Comparison of ENCODE assay signal across 21 cellular contexts in the genomic region with DNA sequence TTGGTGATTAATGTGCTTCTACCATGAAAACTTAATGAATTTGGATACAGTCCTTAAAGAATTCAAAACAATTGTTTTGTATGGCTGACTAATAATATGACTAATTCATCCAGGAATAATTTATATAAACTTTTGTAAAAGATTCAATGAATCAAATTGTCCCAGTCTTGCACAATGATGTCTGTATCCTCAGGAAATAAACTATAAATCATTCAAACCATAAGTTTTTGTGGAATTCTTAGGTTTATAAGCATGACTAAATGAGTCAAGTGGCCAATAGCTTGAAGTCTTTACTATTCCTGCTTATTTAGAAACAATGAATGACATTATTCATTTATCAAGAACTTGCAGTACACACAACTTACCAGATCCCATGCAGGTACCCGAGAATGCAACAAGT.
DNase-seq lines count a peak whose midpoint lies in the region; ATAC-seq and TF ChIP-seq lines count a peak whose summit lies in the region.
"Had no signal": no experiment of that assay in that cellular context is flagged by ENCODE, and none has a peak within 500 bp of the region (broad histone marks: within the 10 kb centered on the region; RNA-seq: fewer than 3 reads in every experiment).

No MANE protein-coding gene starts in this region.

- no peak overlapping the region for H3K18ac ChIP-seq in H9 (ENCODE audit: insufficient read length, low read depth, low read length)

- H4K8ac ChIP-seq in H9 (replicated peaks; ENCODE audit: insufficient read length, low read depth, low read length) = no peak overlapping the region

- TF ChIP-seq POLR2A in heart left ventricle (IDR thresholded peaks at IDR 0.05) = no peak

- H3K9me3 ChIP-seq in GM23248 (ENCODE audit: low read depth) = no peaks in the 10 kb centered on the region
- H3K9me3 ChIP-seq in adipocyte (ENCODE audit: control insufficient read depth, low read length) = no peaks in the 10 kb centered on the region
- H3K9me3 ChIP-seq in H9 (ENCODE audit: control insufficient read depth, low read depth, low read length) = no peaks in the 10 kb centered on the region
- H3K9me3 ChIP-seq in heart left ventricle = no peaks in the 10 kb centered on the region
- H3K9me3 ChIP-seq: ascending aorta, lower lobe of right lung, MG63 had no signal

- H3K14ac ChIP-seq in H9 (ENCODE audit: insufficient read depth, low read length) = no peak overlapping the region

- H3K4me2 ChIP-seq in GM23248 (ENCODE audit: unreplicated experiment) = peak overlapping the region; percentile 44
- H3K4me2 ChIP-seq in H9 (ENCODE audit: insufficient read depth, insufficient read length, low read length) = no peak overlapping the region

- no peaks in the 10 kb centered on the region for H3K23me2 ChIP-seq in H9 (ENCODE audit: insufficient read length, low read depth, low read length, poor library complexity, severe bottlenecking)

- H2BK5ac ChIP-seq in H9 (ENCODE audit: insufficient read length, low read length) = no peak overlapping the region

- POLR2A ChIA-PET in AG04449 (lab: Yijun Ruan, JAX) = no interaction called here

- no peaks in the 10 kb centered on the region for H3K4me1 Mint-ChIP-seq in H9
- H3K4me1 Mint-ChIP-seq: CD8-positive, alpha-beta memory T cell; stimulated activated naive CD8-positive, alpha-beta T cell treated with anti-CD3 and anti-CD28 coated beads, Interleukin-15, amount 100 ng/mL, for 72 hours had no signal

- 33 to 39% methylated on average over 1 of the region's 1 CpG for WGBS in GM23248 (ENCODE audit: low coverage in 1 of 2, low lambda C conversion rate in 2 of 2, missing lambda C conversion rate in 2 of 2), 2 experiments
- WGBS in H9 (ENCODE audit: extremely low coverage, insufficient read length, low lambda C conversion rate) = no CpG with 5 or more reads among the region's 1 CpG
- 51 to 93% (median 84%) methylated on average over 1 of the region's 1 CpG for WGBS in heart left ventricle, 4 donors

- H3K23ac ChIP-seq in H9 (ENCODE audit: insufficient read length, low read depth, low read length) = no peak overlapping the region

- H3T11ph ChIP-seq in H9 (ENCODE audit: low read length) = no peak overlapping the region

- no peak overlapping the region for H2AK5ac ChIP-seq in H9 (ENCODE audit: insufficient read length, low read length)

- H2BK120ac ChIP-seq in H9 (ENCODE audit: low read depth, low read length, poor library complexity, severe bottlenecking) = no peak overlapping the region

- H3K79me2 ChIP-seq in GM23248 (ENCODE audit: insufficient read depth) (no peaks in the 10 kb centered on the region), H9 (ENCODE audit: insufficient read depth, low read length) (no peaks in the 10 kb centered on the region)

- no peaks in the 10 kb centered on the region for H3K36me3 ChIP-seq in GM23248 (ENCODE audit: low read depth)
- no peaks in the 10 kb centered on the region for H3K36me3 ChIP-seq in adipocyte (ENCODE audit: control insufficient read depth, insufficient read depth, low read length, severe bottlenecking)
- no peaks in the 10 kb centered on the region for H3K36me3 ChIP-seq in heart left ventricle
- H3K36me3 ChIP-seq: ascending aorta, lower lobe of right lung, MG63 had no signal

- peak overlapping the region; percentile 7; the same call in 1 of the 2 replicates for H3K27ac ChIP-seq in GM23248
- H3K27ac ChIP-seq in H9 (ENCODE audit: insufficient read length, low read depth, low read length) = no peak overlapping the region
- H3K27ac ChIP-seq in heart left ventricle = no peak overlapping the region
- H3K27ac ChIP-seq: ascending aorta, lower lobe of right lung had no signal

- H3K79me1 ChIP-seq in H9 (ENCODE audit: insufficient read depth, low read depth, low read length, poor library complexity, severe bottlenecking) = no peaks in the 10 kb centered on the region

- peaks cover 42% of the 10 kb centered on the region for H3K4me1 ChIP-seq in GM23248 (ENCODE audit: insufficient read depth)
- peaks cover 13% of the 10 kb centered on the region for H3K4me1 ChIP-seq in adipocyte (ENCODE audit: control insufficient read depth, insufficient read depth, low read length)
- H3K4me1 ChIP-seq in H9 (ENCODE audit: insufficient read depth, low read length) = no peaks in the 10 kb centered on the region
- peaks cover 0 to 13% (median 0%) of the 10 kb centered on the region in 12 donors for H3K4me1 ChIP-seq in heart left ventricle
- H3K4me1 ChIP-seq: ascending aorta, lower lobe of right lung had no signal

- H3K27me3 Mint-ChIP-seq in H9 (ENCODE audit: low read depth) = no peaks in the 10 kb centered on the region
- H3K27me3 Mint-ChIP-seq: CD8-positive, alpha-beta memory T cell; stimulated activated naive CD8-positive, alpha-beta T cell treated with anti-CD3 and anti-CD28 coated beads, Interleukin-15, amount 100 ng/mL, for 72 hours; type B pancreatic cell had no signal

- CTCF ChIA-PET in AG04449 (lab: Yijun Ruan, JAX) = no interaction called here

- H3K27me3 ChIP-seq in GM23248 (replicated peaks; ENCODE audit: insufficient read depth) = no peaks in the 10 kb centered on the region
- no peaks in the 10 kb centered on the region for H3K27me3 ChIP-seq in adipocyte (replicated peaks; ENCODE audit: control insufficient read depth, insufficient read depth, low read length)
- H3K27me3 ChIP-seq in H9 (ENCODE audit: insufficient read depth, low read length) = no peaks in the 10 kb centered on the region
- no peaks in the 10 kb centered on the region for H3K27me3 ChIP-seq in heart left ventricle
- H3K27me3 ChIP-seq: ascending aorta, MG63 had no signal

- no peaks in the 10 kb centered on the region for H3K9me3 Mint-ChIP-seq in H9
- H3K9me3 Mint-ChIP-seq: type B pancreatic cell had no signal

- H4K5ac ChIP-seq in H9 (ENCODE audit: insufficient read length, low read depth, low read length) = no peak overlapping the region

- DNase-seq in AG04449 (ENCODE audit: low read depth, low spot score) (peak; percentile 7), GM23248 (peak; percentile 69), adipocyte (ENCODE audit: low read depth) (peak; percentile 16), fibroblast of the aortic adventitia (ENCODE audit: low read depth) (peak; percentile 70), islet precursor cell (no peak), H9 (no peak), heart left ventricle (no peak)
- DNase-seq: activated CD4-positive, alpha-beta T cell treated with anti-CD3 and anti-CD28 coated beads, Interleukin-2, amount 50 U/mL, for 1 hour; CD8-positive, alpha-beta memory T cell; glutamatergic neuron; lower lobe of right lung; MG63; NCI-H146; NCI-H2227 treated with DMSO at 0.1 percent for 48 hours; stimulated activated CD4-positive, alpha-beta T cell treated with anti-CD3 and anti-CD28 coated beads, Interleukin-2, amount 100 ng/mL, for 24 hours; stimulated activated naive CD8-positive, alpha-beta T cell treated with anti-CD3 and anti-CD28 coated beads, Interleukin-15, amount 100 ng/mL, for 72 hours; T-helper 1 cell had no signal

- ATAC-seq in heart left ventricle (no peak), GM18858 (IDR thresholded peaks at IDR 0.05; ENCODE audit: unreplicated experiment) (no peak)
- ATAC-seq: lower lobe of right lung; Panc1; stimulated activated naive CD8-positive, alpha-beta T cell treated with anti-CD3 and anti-CD28 coated beads, Interleukin-15, amount 100 ng/mL, for 72 hours had no signal

- intact Hi-C loops in heart left ventricle (cut with DNase I) = no loop called here

- H3K4me3 ChIP-seq in AG04449 (ENCODE audit: low read depth, low read length) = no peak overlapping the region
- no peak overlapping the region for H3K4me3 ChIP-seq in GM23248
- H3K4me3 ChIP-seq in adipocyte (ENCODE audit: low read length) = no peak overlapping the region
- H3K4me3 ChIP-seq in fibroblast of the aortic adventitia (ENCODE audit: low read depth, low read length) = no peak overlapping the region
- H3K4me3 ChIP-seq in heart left ventricle = no peak overlapping the region
- H3K4me3 ChIP-seq: ascending aorta, lower lobe of right lung, MG63 had no signal

- TF ChIP-seq CTCF in AG04449 (IDR thresholded peaks at IDR 0.05; ENCODE audit: insufficient read depth, low read length, missing control alignments) = no peak
- TF ChIP-seq CTCF in fibroblast of the aortic adventitia (IDR thresholded peaks at IDR 0.05; ENCODE audit: insufficient read depth, low read length) = no peak
- no peak for TF ChIP-seq CTCF in H9 (conservative IDR thresholded peaks at IDR 0.05)
- TF ChIP-seq CTCF in heart left ventricle (IDR thresholded peaks at IDR 0.05) = no peak

- no peak overlapping the region for H3K4ac ChIP-seq in H9 (ENCODE audit: low read depth, low read length)

- no peaks in the 10 kb centered on the region for H3K36me3 Mint-ChIP-seq in H9 (ENCODE audit: insufficient read depth in 1 of 3, low read depth in 3 of 3)
- H3K36me3 Mint-ChIP-seq: CD8-positive, alpha-beta memory T cell; type B pancreatic cell had no signal

- H3K4me3 Mint-ChIP-seq in H9 = no peak overlapping the region
- H3K4me3 Mint-ChIP-seq: CD8-positive, alpha-beta memory T cell; stimulated activated naive CD8-positive, alpha-beta T cell treated with anti-CD3 and anti-CD28 coated beads, Interleukin-15, amount 100 ng/mL, for 72 hours; type B pancreatic cell had no signal

- no peak overlapping the region for H2BK20ac ChIP-seq in H9 (ENCODE audit: low read depth, low read length, poor library complexity, severe bottlenecking)

- in situ Hi-C loops in GM23248 (cut with MboI) = no loop called here

- no peak overlapping the region for H2BK15ac ChIP-seq in H9 (ENCODE audit: low read depth, low read length)

- H3F3A ChIP-seq in GM23248 (ENCODE audit: insufficient read depth) = peaks cover 22% of the 10 kb centered on the region

- no peak overlapping the region for H2BK12ac ChIP-seq in H9 (ENCODE audit: insufficient read length, low read depth, low read length)

- no peak overlapping the region for H2AFZ ChIP-seq in GM23248
- H2AFZ ChIP-seq in H9 (ENCODE audit: low read length) = no peak overlapping the region

- H3K9me2 ChIP-seq in GM23248 (ENCODE audit: insufficient read depth) = 0 out of 2 replicates have a peak, but pooled peaks cover 5% of the 10 kb centered on the region

- H3K27ac Mint-ChIP-seq in H9 = no peak overlapping the region
- H3K27ac Mint-ChIP-seq: CD8-positive, alpha-beta memory T cell; type B pancreatic cell had no signal

- H4K20me1 ChIP-seq in GM23248 (ENCODE audit: insufficient read depth) = no peaks in the 10 kb centered on the region
- no peaks in the 10 kb centered on the region for H4K20me1 ChIP-seq in H9 (ENCODE audit: control insufficient read depth, insufficient read depth, insufficient read length)

- no peak overlapping the region for H3K56ac ChIP-seq in H9 (ENCODE audit: insufficient read length, low read depth, low read length)

- no peak overlapping the region for H4K91ac ChIP-seq in H9 (ENCODE audit: insufficient read length, low read depth, low read length)

- H3K9ac ChIP-seq in GM23248 = no peak overlapping the region
- H3K9ac ChIP-seq in adipocyte (ENCODE audit: low read length) = no peak overlapping the region
- H3K9ac ChIP-seq in H9 (ENCODE audit: extremely low read depth, insufficient read length, low read length) = no peak overlapping the region

Comparison
In these comparisons a context has a peak if more than half of its experiments do, and no peak if none do; other contexts are left out.
1. DNase-seq: peak in AG04449 (single experiment), GM23248 (single experiment), adipocyte (single experiment) and fibroblast of the aortic adventitia (single experiment); none in islet precursor cell (single experiment), H9 (single experiment) and heart left ventricle (0 of 5).